In the genomic region with DNA sequence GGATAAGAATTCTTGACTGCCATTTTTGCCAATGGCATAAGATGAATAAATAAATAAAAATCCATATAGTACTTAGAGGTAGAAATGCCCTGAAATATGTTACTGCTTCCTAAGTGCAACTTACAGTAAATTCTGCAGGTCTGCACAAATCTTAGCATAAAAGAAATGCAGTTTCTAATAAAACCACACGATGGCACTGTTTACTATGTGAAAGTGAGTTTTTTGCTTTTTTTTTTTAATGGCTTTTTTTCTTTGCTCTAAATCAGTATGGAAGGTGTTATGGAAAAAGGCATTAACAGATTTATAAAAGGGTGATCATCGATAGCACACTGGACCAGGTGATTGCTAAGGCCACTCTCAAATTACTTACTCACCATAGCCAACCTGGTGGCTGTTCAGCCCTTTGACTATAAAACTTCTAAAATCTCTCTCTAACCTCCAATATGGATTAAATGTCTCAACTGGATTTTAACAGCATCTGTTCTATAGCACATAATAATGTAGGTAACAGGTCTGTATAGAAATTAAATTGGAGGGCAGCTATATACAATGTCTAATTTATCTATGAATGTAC, we compare ENCODE assay signal across 8 cellular contexts. TPM values are rescaled to one million over a fixed set of nuclear protein-coding genes. Genes with fewer than 3 reads are reported as not detected.
DNase-seq lines count a peak whose midpoint lies in the region; ATAC-seq and TF ChIP-seq lines count a peak whose summit lies in the region.

No MANE protein-coding gene starts in this region.

- RAD21 ChIA-PET in HCT116 (lab: Charles Lee; ENCODE audit: low non-redundant PET in 1 of 2, low total read pairs in 2 of 2, uncharacterized antibody in 2 of 2, unreplicated experiment in 2 of 2), result no interaction called here

- intact Hi-C loops in HCT116 (cut with micrococcal nuclease) (loop anchor here (1.0 to 10.0 kb wide), 4 partner anchors 85 to 866 kb away; no protein-coding TSS in a partner anchor), PC-3 (cut with micrococcal nuclease) (loop anchor here (1.0 to 10.0 kb wide), 5 partner anchors 47 to 866 kb away; no protein-coding TSS in a partner anchor)

- TF ChIP-seq CTCF in BJ (IDR thresholded peaks at IDR 0.05; ENCODE audit: insufficient read depth, low read depth, low read length), result peak; percentile 54
- TF ChIP-seq CTCF in HCT116 (IDR thresholded peaks at IDR 0.05 in 2 of 3, conservative IDR thresholded peaks at IDR 0.05 in 1 of 3; ENCODE audit: borderline replicate concordance in 1 of 3, insufficient read depth in 1 of 3, low read depth in 2 of 3, low read length in 2 of 3), result peak; percentile 34 to 69 (median 43); a peak in 5 of 6 replicates
- TF ChIP-seq CTCF in PC-3 (conservative IDR thresholded peaks at IDR 0.05; ENCODE audit: low read depth, low read length), result peak; percentile 71
- peak; percentile 82 for TF ChIP-seq CTCF in endodermal cell (conservative IDR thresholded peaks at IDR 0.05)
- peak; percentile 36 for TF ChIP-seq CTCF in neutrophil (IDR thresholded peaks at IDR 0.05)

- H3K9me3 ChIP-seq in HCT116 (ENCODE audit: control insufficient read depth in 1 of 2, insufficient read depth in 1 of 2, low read depth in 1 of 2, low read length in 2 of 2) (no peaks in the 10 kb centered on the region), PC-3 (ENCODE audit: low read length) (no peaks in the 10 kb centered on the region), endodermal cell (ENCODE audit: control insufficient read depth, low read length) (no peaks in the 10 kb centered on the region), neutrophil (no peaks in the 10 kb centered on the region)

- H3K27me3 ChIP-seq in BJ (ENCODE audit: control insufficient read depth, insufficient read depth, low read length), result no peaks in the 10 kb centered on the region
- H3K27me3 ChIP-seq in HCT116 (ENCODE audit: insufficient read depth, low read length), result no peaks in the 10 kb centered on the region
- H3K27me3 ChIP-seq in PC-3 (ENCODE audit: low read length), result no peaks in the 10 kb centered on the region
- H3K27me3 ChIP-seq in endodermal cell (ENCODE audit: control insufficient read depth, insufficient read depth, low read length, poor library complexity, severe bottlenecking), result no peaks in the 10 kb centered on the region
- no peaks in the 10 kb centered on the region for H3K27me3 ChIP-seq in neutrophil

- no TSS peak for BruUV-seq in HCT116 (replicated peaks; lab: Mats Ljungman, UMichigan)
- no TSS peak for BruUV-seq in PC-3 (replicated peaks; lab: Mats Ljungman, UMichigan)

- H4K20me1 ChIP-seq in HCT116 (ENCODE audit: insufficient read depth) (no peaks in the 10 kb centered on the region), PC-3 (ENCODE audit: low read length) (no peaks in the 10 kb centered on the region)

- H3K4me1 Mint-ChIP-seq in endodermal cell, result no peaks in the 10 kb centered on the region

- no peak overlapping the region for H3K27ac ChIP-seq in HCT116 (ENCODE audit: low read depth, low read length)
- H3K27ac ChIP-seq in PC-3 (ENCODE audit: low read length), result no peak overlapping the region
- no peak overlapping the region for H3K27ac ChIP-seq in endodermal cell (ENCODE audit: low read depth, low read length)
- no peak overlapping the region for H3K27ac ChIP-seq in neutrophil

- no peaks in the 10 kb centered on the region for H3K9me3 Mint-ChIP-seq in endodermal cell

- H3K79me2 ChIP-seq in HCT116 (ENCODE audit: insufficient read depth, low read length) (no peaks in the 10 kb centered on the region), PC-3 (ENCODE audit: low read length) (no peaks in the 10 kb centered on the region)

- TF ChIP-seq RAD21 in HCT116 (IDR thresholded peaks at IDR 0.05; ENCODE audit: low read depth), result peak; percentile 63

- H3K4me1 ChIP-seq in HCT116 (ENCODE audit: control insufficient read depth in 1 of 2, insufficient read depth in 2 of 2, low read length in 2 of 2), result no peaks in the 10 kb centered on the region
- H3K4me1 ChIP-seq in PC-3 (ENCODE audit: insufficient read depth, low read length), result no peaks in the 10 kb centered on the region
- no peaks in the 10 kb centered on the region for H3K4me1 ChIP-seq in endodermal cell (ENCODE audit: control insufficient read depth, insufficient read depth, low read length)
- no peaks in the 10 kb centered on the region for H3K4me1 ChIP-seq in neutrophil (ENCODE audit: control insufficient read depth in 1 of 2, insufficient read depth in 1 of 2, low read depth in 1 of 2, low read length in 1 of 2)

- H3K4me2 ChIP-seq in HCT116 (ENCODE audit: low read length) (no peak overlapping the region), PC-3 (ENCODE audit: low read length) (no peak overlapping the region)

- H3K36me3 Mint-ChIP-seq in endodermal cell (ENCODE audit: low read depth), result peaks cover 4% of the 10 kb centered on the region

- H3K4me3 ChIP-seq in BJ (ENCODE audit: low read depth, low read length) (no peak overlapping the region), HCT116 (replicated peaks in 1 of 2; ENCODE audit: low read depth in 1 of 2, low read length in 2 of 2) (no peak overlapping the region), PC-3 (ENCODE audit: low read length) (no peak overlapping the region), endodermal cell (ENCODE audit: low read length) (no peak overlapping the region), neutrophil (ENCODE audit: low read depth in 1 of 2, low read length in 1 of 2) (no peak overlapping the region)

- no peaks in the 10 kb centered on the region for H3K27me3 Mint-ChIP-seq in endodermal cell (ENCODE audit: insufficient read depth)

- H2AFZ ChIP-seq in HCT116 (ENCODE audit: low read depth, low read length, poor library complexity, severe bottlenecking), result no peak overlapping the region
- H2AFZ ChIP-seq in PC-3 (ENCODE audit: low read length), result no peak overlapping the region

- 25% methylated on average over 2 of the region's 2 CpGs; no CpG with 5 or more reads in 1 of the 2 experiments for WGBS in endodermal cell (ENCODE audit: insufficient coverage in 1 of 2, insufficient read length in 1 of 2), 2 experiments

- no peak overlapping the region for H3K4me3 Mint-ChIP-seq in endodermal cell

- no peak overlapping the region for H3K27ac Mint-ChIP-seq in endodermal cell

- H3F3A ChIP-seq in PC-3 (ENCODE audit: low read length, unreplicated experiment), result no peaks in the 10 kb centered on the region

- no peak for DNase-seq in BJ (ENCODE audit: low read depth)
- peak; percentile 22 for DNase-seq in HCT116 (ENCODE audit: low read depth, low spot score)
- peak; percentile 68 for DNase-seq in PC-3
- no peak for DNase-seq in endodermal cell
- DNase-seq in NK-92 treated with Interleukin-12 subunit alpha and Interleukin-12 subunit beta, amount 100 ng/mL, for 24 hours (lab: John Stamatoyannopoulos, UW), result no peak

- H3K9ac ChIP-seq in HCT116 (ENCODE audit: low read length) (no peak overlapping the region), PC-3 (ENCODE audit: low read length) (no peak overlapping the region), endodermal cell (ENCODE audit: extremely low read depth, low read length, poor library complexity, severe bottlenecking) (no peak overlapping the region)

- CTCF ChIA-PET in BJ (lab: Yijun Ruan, JAX), result interaction anchor here (0.7 to 2.9 kb wide), 4 partner anchors 23 to 775 kb away, joined by 3 to 16 read pairs (median 8); no protein-coding TSS in a partner anchor
- CTCF ChIA-PET in HCT116 (lab: Charles Lee), result interaction anchor here (2.0 kb wide), 1 partner anchor 84 kb away, joined by 5 read pairs; no protein-coding TSS in a partner anchor
- CTCF ChIA-PET in PC-3 (lab: Charles Lee), result no interaction called here

- TF ChIP-seq POLR2A in HCT116 (IDR thresholded peaks at IDR 0.05; ENCODE audit: borderline replicate concordance, extremely low read depth, insufficient read depth, insufficient read length), result no peak

- H3K9me2 ChIP-seq in HCT116 (ENCODE audit: insufficient read depth) (no peaks in the 10 kb centered on the region), PC-3 (replicated peaks; ENCODE audit: low read length) (no peaks in the 10 kb centered on the region)

- H3K36me3 ChIP-seq in BJ (ENCODE audit: control insufficient read depth, insufficient read depth, low read length), result no peaks in the 10 kb centered on the region
- H3K36me3 ChIP-seq in HCT116 (ENCODE audit: control insufficient read depth in 1 of 2, insufficient read depth in 2 of 2, low read length in 2 of 2), result no peaks in the 10 kb centered on the region
- H3K36me3 ChIP-seq in PC-3 (ENCODE audit: low read depth, low read length), result no peaks in the 10 kb centered on the region
- H3K36me3 ChIP-seq in endodermal cell (ENCODE audit: control insufficient read depth, insufficient read depth, low read length), result no peaks in the 10 kb centered on the region
- H3K36me3 ChIP-seq in neutrophil, result no peaks in the 10 kb centered on the region

- no peak for ATAC-seq in HCT116
- ATAC-seq in PC-3, result no peak
- ATAC-seq in GM21447 (IDR thresholded peaks at IDR 0.05; ENCODE audit: unreplicated experiment), result no peak
- ATAC-seq in HG03565 (IDR thresholded peaks at IDR 0.05; ENCODE audit: unreplicated experiment), result no peak

- POLR2A ChIA-PET in BJ (lab: Charles Lee) (no interaction called here), HCT116 (lab: Charles Lee) (no interaction called here), PC-3 (lab: Charles Lee; ENCODE audit: unreplicated experiment) (no interaction called here)

TF ChIP-seq in HCT116, 20 proteins besides CTCF, POLR2A, EP300 and RAD21:
- TF ChIP-seq EZH2 (IDR thresholded peaks at IDR 0.05) (no peak), SIN3A (IDR thresholded peaks at IDR 0.05; ENCODE audit: low read depth) (no peak), ZFX (IDR thresholded peaks at IDR 0.05) (no peak), ZNF274 (IDR thresholded peaks at IDR 0.05; ENCODE audit: low read depth, low read length) (no peak), EGR1 (IDR thresholded peaks at IDR 0.05; ENCODE audit: low read depth) (no peak), FOSL1 (IDR thresholded peaks at IDR 0.05; ENCODE audit: low read depth) (no peak), POLR2AphosphoS5 (IDR thresholded peaks at IDR 0.05; ENCODE audit: low read depth, low read length) (no peak), SP1 (IDR thresholded peaks at IDR 0.05; ENCODE audit: low read depth) (no peak), TCF7L2 (IDR thresholded peaks at IDR 0.05; ENCODE audit: borderline replicate concordance, extremely low read depth, insufficient read depth, insufficient read length) (no peak)
- TF ChIP-seq, protein P1, sequence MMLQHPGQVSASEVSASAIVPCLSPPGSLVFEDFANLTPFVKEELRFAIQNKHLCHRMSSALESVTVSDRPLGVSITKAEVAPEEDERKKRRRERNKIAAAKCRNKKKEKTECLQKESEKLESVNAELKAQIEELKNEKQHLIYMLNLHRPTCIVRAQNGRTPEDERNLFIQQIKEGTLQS (IDR thresholded peaks at IDR 0.05), result no peak

RNA-seq across cellular contexts. Expression of a gene that starts 45.8 kb away (rescaled TPM):
- polyA plus RNA-seq in BJ (2011; rRNA removed), result 7.9 and 15.8 TPM in 2 replicates
- 9.2 and 13.0 TPM in 2 replicates for polyA minus RNA-seq in BJ (2011; rRNA and poly(A)+ RNA removed)
- total RNA-seq in HCT116 (2021; ENCODE audit: unreplicated experiment), result 29.6 TPM
- 12.6 and 14.4 TPM in 2 replicates for polyA plus RNA-seq in HCT116 (2012)
- total RNA-seq in PC-3 (2014; rRNA removed), result 5.8 and 8.9 TPM in 2 replicates
- total RNA-seq in endodermal cell, result 10 to 100 TPM; 24.9 to 34.9 TPM
- polyA plus RNA-seq in endodermal cell (2013, experiment 1 of 2), result 20.2 TPM
- polyA plus RNA-seq in endodermal cell (2013, experiment 2 of 2), result 20.0 TPM

Comparison
In these comparisons a context has a peak if more than half of its experiments do, and no peak if none do; other contexts are left out.
1. DNase-seq: peak in HCT116 (single experiment) and PC-3 (single experiment); none in BJ (single experiment), endodermal cell (single experiment) and NK-92 treated with Interleukin-12 subunit alpha and Interleukin-12 subunit beta, amount 100 ng/mL, for 24 hours (single experiment).
2. Peak in every context shown above with its lines, with median percentiles within 50 percentile points of each other: CTCF ChIP-seq.